8 cellular contexts compared by ENCODE assay signal in genomic region chr11:705646-706438, GRCh38. TPM values are rescaled to one million over a fixed set of nuclear protein-coding genes. Genes with fewer than 3 reads are reported as not detected.
A peak's percentile ranks its signal among the peaks of the same experiment; 100 is the strongest.
DNase-seq lines count a peak whose midpoint lies in the region; ATAC-seq and TF ChIP-seq lines count a peak whose summit lies in the region.

TSS of gene EPS8L2 (plus strand) at chr11:706231. CDS start at chr11:709408, 3,177 bp downstream.

- peaks cover 32 to 78% of the 10 kb centered on the region in 2 donors for H3K4me1 ChIP-seq in thyroid gland

- H3K9me3 Mint-ChIP-seq in activated T-cell treated with anti-CD3 and anti-CD28 coated beads, Interleukin-2, amount 50 U/mL, for 24 hours: no peaks in the 10 kb centered on the region
- peaks cover 0 to 3% (median 0%) of the 10 kb centered on the region in 5 experiments for H3K9me3 Mint-ChIP-seq in brain

- H3K27ac ChIP-seq in thyroid gland: peak within 1 kb of the TSS; percentile 91 to 99 (median 97)

- ATAC-seq in left lobe of liver: peak; percentile 59
- no peak for ATAC-seq in HG03280 (IDR thresholded peaks at IDR 0.05; ENCODE audit: unreplicated experiment)

- TF ChIP-seq CTCF in brain (conservative IDR thresholded peaks at IDR 0.05): no peak
- no peak for TF ChIP-seq CTCF in thyroid gland (IDR thresholded peaks at IDR 0.05)

- TF ChIP-seq POLR2A in thyroid gland (IDR thresholded peaks at IDR 0.05): peak; percentile 47 to 64

- H3K9me3 ChIP-seq in thyroid gland: no peaks in the 10 kb centered on the region

- peaks cover 22% of the 10 kb centered on the region for H3K27me3 Mint-ChIP-seq in activated T-cell treated with anti-CD3 and anti-CD28 coated beads, Interleukin-2, amount 50 U/mL, for 24 hours
- peaks cover 16% of the 10 kb centered on the region for H3K27me3 Mint-ChIP-seq in brain

- peaks cover 10% of the 10 kb centered on the region for H3K36me3 Mint-ChIP-seq in activated T-cell treated with anti-CD3 and anti-CD28 coated beads, Interleukin-2, amount 50 U/mL, for 24 hours (ENCODE audit: low read depth)
- H3K36me3 Mint-ChIP-seq in brain: peaks cover 8% of the 10 kb centered on the region

- DNase-seq in activated T-cell treated with anti-CD3 and anti-CD28 coated beads, Interleukin-2, amount 50 U/mL, for 1 hour: peak; percentile 48
- DNase-seq in activated T-cell treated with anti-CD3 and anti-CD28 coated beads, Interleukin-2, amount 50 U/mL, for 24 hours: no peak
- DNase-seq in left lobe of liver (ENCODE audit: low spot score) (peak; percentile 94), thyroid gland (peak; percentile 73 to 80), HPDE6-E6E7 (ENCODE audit: extremely low spot score) (no peak), DMS79 treated with DMSO at 0.1 percent for 48 hours (lab: John Stamatoyannopoulos, UW) (no peak)

- H3K4me1 Mint-ChIP-seq in activated T-cell treated with anti-CD3 and anti-CD28 coated beads, Interleukin-2, amount 50 U/mL, for 24 hours (ENCODE audit: low read depth): peaks cover 4% of the 10 kb centered on the region
- H3K4me1 Mint-ChIP-seq in brain: peaks cover 10% of the 10 kb centered on the region

- H3K4me3 ChIP-seq in thyroid gland (replicated peaks in 1 of 3): peak within 1 kb of the TSS; percentile 20 to 56 (median 39)

- 43 to 100% methylated on average over 1 to 8 of the region's 90 CpGs for WGBS in thyroid gland, 2 donors

- H3K27ac Mint-ChIP-seq in activated T-cell treated with anti-CD3 and anti-CD28 coated beads, Interleukin-2, amount 50 U/mL, for 24 hours: no peak within 1 kb of the TSS
- H3K27ac Mint-ChIP-seq in brain: peak within 1 kb of the TSS in 2 of 5 experiments; percentile 38 to 53

- H3K27me3 ChIP-seq in thyroid gland: no peaks in the 10 kb centered on the region

- H3K4me3 Mint-ChIP-seq in activated T-cell treated with anti-CD3 and anti-CD28 coated beads, Interleukin-2, amount 50 U/mL, for 24 hours: no peak within 1 kb of the TSS
- peak within 1 kb of the TSS in 4 of 5 experiments; percentile 6 to 62 (median 43) for H3K4me3 Mint-ChIP-seq in brain

- peaks cover 0 to 3% of the 10 kb centered on the region in 2 donors for H3K36me3 ChIP-seq in thyroid gland

- intact Hi-C loops in thyroid gland (cut with DNase I): no loop called here

RNA-seq across cellular contexts. Expression of gene EPS8L2, which starts in this region (rescaled TPM):
- 9.5 TPM for polyA plus RNA-seq in brain (ENCODE audit: insufficient read depth, low read depth, low replicate concordance)
- total RNA-seq in left lobe of liver: 190 TPM
- total RNA-seq in thyroid gland: 100 to 1,000 TPM; 185 to 259 (median 195) TPM

Comparison
In these comparisons a context has a peak if more than half of its experiments do, and no peak if none do; other contexts are left out.
1. DNase-seq: peak in activated T-cell treated with anti-CD3 and anti-CD28 coated beads, Interleukin-2, amount 50 U/mL, for 1 hour (single experiment), left lobe of liver (single experiment) and thyroid gland (2 of 2); none in activated T-cell treated with anti-CD3 and anti-CD28 coated beads, Interleukin-2, amount 50 U/mL, for 24 hours (single experiment), HPDE6-E6E7 (single experiment) and DMS79 treated with DMSO at 0.1 percent for 48 hours (single experiment).